ENCODE assay signal across 23 cellular contexts in the genomic region with DNA sequence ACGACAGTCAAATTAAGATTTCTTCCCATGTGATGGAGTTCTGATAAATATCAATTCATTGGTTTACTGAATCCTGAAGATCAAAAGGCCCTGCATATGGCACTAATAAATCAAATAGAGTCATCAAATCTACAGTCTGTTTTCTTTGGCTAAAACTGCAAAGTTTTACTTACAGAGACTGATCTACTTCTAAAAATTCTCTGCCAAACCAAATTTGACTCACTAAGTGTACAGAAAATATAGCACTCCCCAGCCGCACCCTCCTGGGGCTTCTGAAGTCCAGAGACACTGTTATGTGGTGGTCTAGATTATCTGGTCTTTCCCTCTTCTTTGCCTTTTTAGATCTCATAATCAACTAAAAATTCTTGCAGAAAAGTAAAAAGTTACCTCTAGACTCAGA.
A peak's percentile ranks its signal among the peaks of the same experiment; 100 is the strongest.
DNase-seq lines count a peak whose midpoint lies in the region; ATAC-seq, FAIRE-seq and TF ChIP-seq lines count a peak whose summit lies in the region.
"Had no signal": no experiment of that assay in that cellular context is flagged by ENCODE, and none has a peak within 500 bp of the region (broad histone marks: within the 10 kb centered on the region; RNA-seq: fewer than 3 reads in every experiment).

No MANE protein-coding gene starts in this region.

- FAIRE-seq in kidney (lab: Jason Lieb, UNC) = no peak
- FAIRE-seq: HTR-8/SVneo had no signal

- peak; percentile 15 for DNase-seq in PC-3
- DNase-seq in brain microvascular endothelial cell = peak; percentile 8
- peak; percentile 3 to 52 for DNase-seq in foreskin fibroblast
- DNase-seq in NCI-H2171 (lab: John Stamatoyannopoulos, UW) = no peak
- no peak for DNase-seq in kidney
- DNase-seq in cortex of kidney (lab: John Stamatoyannopoulos, UW) = no peak
- DNase-seq: BE2C, DMS79 treated with DMSO at 0.1 percent for 48 hours, GOT3, NCI-H1105, NCI-H1694, NCI-H2081, NCI-H2171 treated with DMSO at 0.1 percent for 48 hours, NCI-H526 treated with DMSO at 0.1 percent for 48 hours, RPMI8226, SHP77 treated with DMSO at 0.1 percent for 48 hours had no signal

- no peaks in the 10 kb centered on the region for H4K20me1 ChIP-seq in PC-3 (ENCODE audit: low read length)

- in situ Hi-C loops in brain microvascular endothelial cell (cut with HindIII; ENCODE audit: low pct_ligation_motif_present, low sequenced_read_pairs) = no loop called here

- H3K4me1 ChIP-seq in HEK293 (ENCODE audit: control insufficient read depth, insufficient read depth, low read length) (peaks cover 20% of the 10 kb centered on the region), PC-3 (ENCODE audit: insufficient read depth, low read length) (peaks cover 7% of the 10 kb centered on the region; the same call in 1 of the 2 replicates), kidney (ENCODE audit: control insufficient read depth in 1 of 2, insufficient read depth in 1 of 2, low read depth in 1 of 2, low read length in 2 of 2) (no peaks in the 10 kb centered on the region)
- H3K4me1 ChIP-seq: BE2C had no signal

- TF ChIP-seq CTCF in HEK293 (tag by site-specific recombination; IDR thresholded peaks at IDR 0.05) (no peak), PC-3 (conservative IDR thresholded peaks at IDR 0.05; ENCODE audit: low read depth, low read length) (no peak), brain microvascular endothelial cell (IDR thresholded peaks at IDR 0.05; ENCODE audit: low read depth, low read length, missing control alignments) (no peak), foreskin fibroblast (IDR thresholded peaks at IDR 0.05; ENCODE audit: low read depth, low read length) (no peak), kidney (IDR thresholded peaks at IDR 0.05; ENCODE audit: borderline replicate concordance, extremely low read depth, insufficient read depth) (no peak)

- BruUV-seq in PC-3 (replicated peaks; lab: Mats Ljungman, UMichigan) = no TSS peak

- POLR2A ChIA-PET in HEK293 (lab: Yijun Ruan, JAX) = no interaction called here
- POLR2A ChIA-PET in PC-3 (lab: Charles Lee; ENCODE audit: unreplicated experiment) = no interaction called here

- intact Hi-C loops in PC-3 (cut with micrococcal nuclease) (no loop called here), kidney (cut with DNase I) (no loop called here)

- H3K79me2 ChIP-seq in PC-3 (ENCODE audit: low read length) = no peaks in the 10 kb centered on the region

- no peak overlapping the region for H3K4me3 ChIP-seq in HEK293 (ENCODE audit: low read depth, low read length)
- no peak overlapping the region for H3K4me3 ChIP-seq in PC-3 (ENCODE audit: low read length)
- no peak overlapping the region for H3K4me3 ChIP-seq in brain microvascular endothelial cell (ENCODE audit: low read depth, low read length)
- H3K4me3 ChIP-seq in foreskin fibroblast (ENCODE audit: low read depth in 1 of 2, low read length in 2 of 2) = no peak overlapping the region
- H3K4me3 ChIP-seq in kidney (ENCODE audit: low read length in 2 of 2) = no peak overlapping the region
- H3K4me3 ChIP-seq: A549, GM12878, SK-N-MC had no signal

- no peaks in the 10 kb centered on the region for H3K36me3 ChIP-seq in HEK293 (ENCODE audit: control insufficient read depth in 2 of 2, insufficient read depth in 1 of 2, low read length in 2 of 2)
- H3K36me3 ChIP-seq in PC-3 (ENCODE audit: low read depth, low read length) = no peaks in the 10 kb centered on the region
- H3K36me3 ChIP-seq in brain microvascular endothelial cell (replicated peaks) = no peaks in the 10 kb centered on the region
- no peaks in the 10 kb centered on the region for H3K36me3 ChIP-seq in kidney (ENCODE audit: control insufficient read depth in 1 of 2, insufficient read depth in 2 of 2, low read length in 2 of 2)
- H3K36me3 ChIP-seq: BE2C had no signal

- no peak overlapping the region for H3K9ac ChIP-seq in PC-3 (ENCODE audit: low read length)
- H3K9ac ChIP-seq in kidney (ENCODE audit: low read length in 2 of 2) = no peak overlapping the region
- H3K9ac ChIP-seq: KMS-11 had no signal

- no peaks in the 10 kb centered on the region for H3K9me2 ChIP-seq in PC-3 (replicated peaks; ENCODE audit: low read length)

- H3K27me3 ChIP-seq in PC-3 (ENCODE audit: low read length) (no peaks in the 10 kb centered on the region), brain microvascular endothelial cell (replicated peaks) (no peaks in the 10 kb centered on the region)
- H3K27me3 ChIP-seq: BE2C had no signal

- no peak overlapping the region for H2AFZ ChIP-seq in PC-3 (ENCODE audit: low read length)

- no peaks in the 10 kb centered on the region for H3F3A ChIP-seq in PC-3 (ENCODE audit: low read length, unreplicated experiment)

- no peak overlapping the region for H3K4me2 ChIP-seq in PC-3 (ENCODE audit: low read length)
- H3K4me2 ChIP-seq: A549, KMS-11 had no signal

- peak; percentile 63 for ATAC-seq in PC-3
- ATAC-seq: A549, HCT116 had no signal

- CTCF ChIA-PET in HEK293 (lab: Yijun Ruan, JAX) (no interaction called here), PC-3 (lab: Charles Lee) (no interaction called here)

- H3K9me3 ChIP-seq in HEK293 (ENCODE audit: control insufficient read depth, insufficient read depth, low read depth, low read length) (no peaks in the 10 kb centered on the region), PC-3 (ENCODE audit: low read length) (no peaks in the 10 kb centered on the region), kidney (ENCODE audit: control insufficient read depth in 1 of 2, low read length in 2 of 2) (peaks cover 0 to 4% of the 10 kb centered on the region in 2 donors)
- H3K9me3 ChIP-seq: A549, BE2C had no signal

- H3K27ac ChIP-seq in HEK293 (ENCODE audit: extremely low read depth, low read depth, low read length) (no peak overlapping the region), PC-3 (ENCODE audit: low read length) (no peak overlapping the region), brain microvascular endothelial cell (no peak overlapping the region), kidney (ENCODE audit: low read depth in 2 of 2, low read length in 2 of 2) (no peak overlapping the region)
- H3K27ac ChIP-seq: A549, KMS-11, SK-N-MC had no signal

TF ChIP-seq in HEK293, 187 proteins besides CTCF, POLR2A, EP300 and RAD21:
- peak; percentile 60 for TF ChIP-seq PRDM6 (tag by site-specific recombination; IDR thresholded peaks at IDR 0.05)
- no peak for TF ChIP-seq ZNF571 (tag by site-specific recombination; IDR thresholded peaks at IDR 0.05)
- TF ChIP-seq FEZF1 (tag by site-specific recombination; IDR thresholded peaks at IDR 0.05) = no peak
- no peak for TF ChIP-seq ZNF140 (tag by site-specific recombination; IDR thresholded peaks at IDR 0.05)

Comparison
In these comparisons a context has a peak if more than half of its experiments do, and no peak if none do; other contexts are left out.
1. DNase-seq: peak in PC-3 (single experiment), brain microvascular endothelial cell (single experiment) and foreskin fibroblast (2 of 2); none in NCI-H2171 (single experiment), kidney (single experiment) and cortex of kidney (single experiment).